Comparison of ENCODE assay signal across 7 cellular contexts in the genomic region with DNA sequence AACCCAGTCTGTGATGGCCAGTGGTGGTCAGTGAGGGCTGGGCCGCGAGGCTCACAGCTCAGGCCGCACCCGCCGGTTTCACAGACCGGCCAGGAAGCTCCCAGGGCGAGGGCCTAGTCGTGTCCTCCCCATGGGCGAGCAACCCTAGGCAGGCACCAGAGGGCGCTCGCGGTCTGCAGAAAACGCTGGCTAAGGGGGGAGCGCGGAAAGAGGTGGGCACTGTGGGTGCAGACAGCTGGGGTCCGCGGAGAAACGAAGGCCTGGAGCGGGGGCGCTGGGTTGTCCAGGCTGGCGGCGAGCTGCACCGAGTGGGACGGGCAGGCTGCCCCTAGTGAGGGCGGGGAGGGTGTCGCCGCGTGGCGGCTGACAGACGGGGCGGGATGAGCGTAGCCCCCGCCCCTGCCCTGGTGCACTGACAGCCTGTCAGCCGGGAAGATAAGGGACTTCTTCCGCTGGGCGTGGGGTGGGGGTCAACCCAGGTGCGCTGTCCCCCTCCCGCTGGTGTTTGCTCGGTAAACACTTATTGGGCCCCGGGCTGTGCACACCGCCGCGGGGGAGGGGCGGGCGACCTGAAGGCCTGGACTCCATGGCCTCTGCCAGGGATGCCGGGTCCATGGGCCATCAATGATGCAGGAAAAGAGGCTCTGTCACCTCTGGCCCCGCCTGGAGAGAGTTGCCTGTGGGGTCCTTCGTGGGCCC. TPM values are rescaled to one million over a fixed set of nuclear protein-coding genes. Genes with fewer than 3 reads are reported as not detected.
DNase-seq lines count a peak whose midpoint lies in the region; ATAC-seq, FAIRE-seq and TF ChIP-seq lines count a peak whose summit lies in the region.

No MANE protein-coding gene starts in this region.

- no peaks in the 10 kb centered on the region for H3K27me3 ChIP-seq in right atrium auricular region

- TF ChIP-seq CTCF in GM13976 (IDR thresholded peaks at IDR 0.05; ENCODE audit: borderline replicate concordance, control extremely low read depth, extremely low read depth, insufficient read depth, missing control alignments) (peak; percentile 97), right atrium auricular region (IDR thresholded peaks at IDR 0.05) (peak; percentile 85 to 98)

- FAIRE-seq in urothelium cell line (lab: Jason Lieb, UNC) = peak; percentile 98

- peaks cover 5% of the 10 kb centered on the region for H3K27me3 Mint-ChIP-seq in T-helper 17 cell

- in situ Hi-C loops in GM13976 (cut with MboI; ENCODE audit: low sequenced_read_pairs, unreplicated experiment) = no loop called here

- peaks cover 0 to 9% of the 10 kb centered on the region in 2 donors for H3K4me1 ChIP-seq in right atrium auricular region

- H3K4me3 Mint-ChIP-seq in T-helper 17 cell = peak overlapping the region; percentile 91

- H3K36me3 ChIP-seq in right atrium auricular region = no peaks in the 10 kb centered on the region

- peak overlapping the region; percentile 16 for H3K27ac Mint-ChIP-seq in T-helper 17 cell

- H3K27ac ChIP-seq in right atrium auricular region = no peak overlapping the region

- H3K4me3 ChIP-seq in right atrium auricular region = peak overlapping the region; percentile 12 to 46

- H3K9me3 ChIP-seq in T-helper 17 cell (ENCODE audit: control insufficient read depth, low read length, poor library complexity, severe bottlenecking) (no peaks in the 10 kb centered on the region), right atrium auricular region (no peaks in the 10 kb centered on the region)

- ATAC-seq in T-helper 17 cell = peak; percentile 87

- H3K4me1 Mint-ChIP-seq in T-helper 17 cell = peaks cover 2% of the 10 kb centered on the region

- DNase-seq in GM13976 (ENCODE audit: low spot score) = peak; percentile 92
- peak; percentile 50 for DNase-seq in NCI-H1048 (lab: John Stamatoyannopoulos, UW)
- DNase-seq in T-helper 17 cell = peak; percentile 66 to 89 (median 77)
- peak; percentile 57 for DNase-seq in amniotic stem cell (lab: John Stamatoyannopoulos, UW)
- peak; percentile 80 for DNase-seq in right atrium auricular region (ENCODE audit: low spot score)
- DNase-seq in putamen (ENCODE audit: low spot score) = peak; percentile 58
- peak; percentile 92 for DNase-seq in urothelium cell line (ENCODE audit: low spot score)

- H3K36me3 Mint-ChIP-seq in T-helper 17 cell (ENCODE audit: low read depth) = no peaks in the 10 kb centered on the region

RNA-seq across cellular contexts. Expression of a gene that starts 7.5 kb away (rescaled TPM):
- 100 to 1,000 TPM in 1 of 2 donors, 1 to 10 TPM in 1; 3.5 to 113 TPM for total RNA-seq in T-helper 17 cell
- 10 to 100 TPM; 25.8 to 34.7 TPM for total RNA-seq in right atrium auricular region

RNA-seq across cellular contexts. Expression of a gene that starts 16.5 kb away (rescaled TPM):
- total RNA-seq in T-helper 17 cell (10 to 100 TPM in 1 of 2 donors, 1 to 10 TPM in 1; 2.8 to 54.7 TPM), right atrium auricular region (100 to 1,000 TPM; 162 to 287 TPM)

RNA-seq across cellular contexts. Expression of a gene that starts 29.8 kb away (rescaled TPM):
- total RNA-seq in T-helper 17 cell = not detected
- under 1 TPM in 1 of 2 donors, not detected in 1; 0.24 TPM for total RNA-seq in right atrium auricular region
